18 cellular contexts compared by ENCODE assay signal in genomic region chr2:219128401-219128800, GRCh38.
"Had no signal": no experiment of that assay in that cellular context is flagged by ENCODE, and none has a peak within 500 bp of the region (broad histone marks: within the 10 kb centered on the region; RNA-seq: fewer than 3 reads in every experiment).

No MANE protein-coding gene starts in this region.

- DNase-seq: activated CD4-positive, alpha-beta T cell treated with anti-CD3 and anti-CD28 coated beads, Interleukin-2, amount 50 U/mL, for 48 hours; activated effector memory CD4-positive, alpha-beta T cell treated with Interleukin-2 at 50 U/mL for 16 hours; activated naive CD4-positive, alpha-beta T cell treated with anti-CD3 and anti-CD28 coated beads, Interleukin-2, amount 50 U/mL, for 16 hours; activated T-cell treated with anti-CD3 and anti-CD28 coated beads, Interleukin-2, amount 50 U/mL, for 24 hours; caudate nucleus; cortex of kidney; effector CD4-positive, alpha-beta T cell; foreskin keratinocyte; glutamatergic neuron; immature natural killer cell; pancreas; stimulated activated CD4-positive, alpha-beta T cell treated with anti-CD3 and anti-CD28 coated beads, Interleukin-12 subunit alpha, Interleukin-12 subunit beta, amount 100 ng/mL, for 4 hours; SW 1271; upper lobe of right lung; WERI-Rb-1 had no signal

- H3K27ac ChIP-seq: foreskin keratinocyte, pancreas, thoracic aorta, upper lobe of right lung, WERI-Rb-1 had no signal

- H3K4me3 Mint-ChIP-seq: activated T-cell treated with anti-CD3 and anti-CD28 coated beads, Interleukin-2, amount 50 U/mL, for 24 hours; immature natural killer cell; stimulated activated effector memory CD8-positive, alpha-beta T cell treated with anti-CD3 and anti-CD28 coated beads, Interleukin-12 subunit alpha, Interleukin-12 subunit beta, amount 100 ng/mL, for 72 hours; T-helper 2 cell treated with Interferon-gamma antibody and Interleukin-4, amounts not matched to agents 5 μg/mL and 100 μg/mL, for 36 hours had no signal

- H3K36me3 ChIP-seq: pancreas, thoracic aorta, upper lobe of right lung, WERI-Rb-1 had no signal

- H3K27me3 Mint-ChIP-seq: activated T-cell treated with anti-CD3 and anti-CD28 coated beads, Interleukin-2, amount 50 U/mL, for 24 hours had no signal

- H3K27me3 ChIP-seq: foreskin keratinocyte, pancreas, upper lobe of right lung had no signal

- H3K4me1 ChIP-seq: foreskin keratinocyte had no signal

- H3K9me3 ChIP-seq: pancreas, thoracic aorta, upper lobe of right lung had no signal

- ATAC-seq: foreskin keratinocyte; stimulated activated effector memory CD8-positive, alpha-beta T cell treated with anti-CD3 and anti-CD28 coated beads, Interleukin-12 subunit alpha, Interleukin-12 subunit beta, amount 100 ng/mL, for 72 hours; upper lobe of right lung had no signal

- H3K27ac Mint-ChIP-seq: activated T-cell treated with anti-CD3 and anti-CD28 coated beads, Interleukin-2, amount 50 U/mL, for 24 hours; stimulated activated effector memory CD8-positive, alpha-beta T cell treated with anti-CD3 and anti-CD28 coated beads, Interleukin-12 subunit alpha, Interleukin-12 subunit beta, amount 100 ng/mL, for 72 hours; T-helper 2 cell treated with Interferon-gamma antibody and Interleukin-4, amounts not matched to agents 5 μg/mL and 100 μg/mL, for 36 hours had no signal

- H3K9me3 Mint-ChIP-seq: activated T-cell treated with anti-CD3 and anti-CD28 coated beads, Interleukin-2, amount 50 U/mL, for 24 hours; immature natural killer cell; stimulated activated effector memory CD8-positive, alpha-beta T cell treated with anti-CD3 and anti-CD28 coated beads, Interleukin-12 subunit alpha, Interleukin-12 subunit beta, amount 100 ng/mL, for 72 hours; T-helper 2 cell treated with Interferon-gamma antibody and Interleukin-4, amounts not matched to agents 5 μg/mL and 100 μg/mL, for 36 hours had no signal

- H3K4me3 ChIP-seq: pancreas, thoracic aorta, upper lobe of right lung had no signal
